In genomic region chr5:60325870-60326269, GRCh38 we compare ENCODE assay signal across 38 cellular contexts.
"Had no signal": no experiment of that assay in that cellular context is flagged by ENCODE, and none has a peak within 500 bp of the region (broad histone marks: within the 10 kb centered on the region; RNA-seq: fewer than 3 reads in every experiment).

No MANE protein-coding gene starts in this region.

- H3K27ac ChIP-seq: adrenal gland, body of pancreas, brain microvascular endothelial cell, breast epithelium, cardiac muscle cell had no signal

- H3K4me1 Mint-ChIP-seq: activated naive CD4-positive, alpha-beta T cell treated with anti-CD3 and anti-CD28 coated beads, Interleukin-2, amount 10 ng/mL, durations not matched to agents 7 days and 5 days; activated naive CD4-positive, alpha-beta T cell treated with anti-CD3 and anti-CD28 coated beads, Interleukin-2, amount 50 U/mL, for 24 hours; activated naive CD8-positive, alpha-beta T cell treated with anti-CD3 and anti-CD28 coated beads for 36 hours; activated naive CD8-positive, alpha-beta T cell treated with anti-CD3 and anti-CD28 coated beads, Interleukin-2, amount 10 ng/mL, durations not matched to agents 7 days and 5 days; activated naive CD8-positive, alpha-beta T cell treated with anti-CD3 and anti-CD28 coated beads, Interleukin-2, amount 50 U/mL, for 24 hours; activated T-helper 17 cell treated with anti-CD3 and anti-CD28 coated beads, Interleukin-2, amount 50 U/mL, for 72 hours; central memory CD8-positive, alpha-beta T cell had no signal

- H3K4me3 Mint-ChIP-seq: activated naive CD4-positive, alpha-beta T cell treated with anti-CD3 and anti-CD28 coated beads for 36 hours; activated naive CD4-positive, alpha-beta T cell treated with anti-CD3 and anti-CD28 coated beads, Interleukin-2, amount 10 ng/mL, durations not matched to agents 7 days and 5 days; activated naive CD4-positive, alpha-beta T cell treated with anti-CD3 and anti-CD28 coated beads, Interleukin-2, amount 50 U/mL, for 24 hours; activated naive CD8-positive, alpha-beta T cell; activated naive CD8-positive, alpha-beta T cell treated with anti-CD3 and anti-CD28 coated beads for 36 hours; activated naive CD8-positive, alpha-beta T cell treated with anti-CD3 and anti-CD28 coated beads, Interleukin-2, amount 10 ng/mL, durations not matched to agents 7 days and 5 days; activated naive CD8-positive, alpha-beta T cell treated with anti-CD3 and anti-CD28 coated beads, Interleukin-2, amount 50 U/mL, for 24 hours; activated T-cell treated with anti-CD3 and anti-CD28 coated beads, Interleukin-2, amount 50 U/mL, for 24 hours; activated T-cell treated with anti-CD3 and anti-CD28 coated beads, Interleukin-2, amount 50 U/mL, for 4 hours; activated T-cell treated with anti-CD3 and anti-CD28 coated beads, Interleukin-2, amount 50 U/mL, for 72 hours; activated T-helper 1 cell treated with anti-CD3 and anti-CD28 coated beads, Interleukin-12 subunit alpha, Interleukin-12 subunit beta, Interleukin-2, Interleukin-4 antibody, amounts not matched to agents 30 ng/mL and 10 ng/mL and 1 ng/mL, durations not matched to agents 14 hours and 24 hours and 36 hours; activated T-helper 17 cell treated with anti-CD3 and anti-CD28 coated beads, Interleukin-2, amount 50 U/mL, for 72 hours; brain; central memory CD8-positive, alpha-beta T cell had no signal

- H3K9me3 ChIP-seq: adrenal gland, ascending aorta, body of pancreas, breast epithelium had no signal

- H3K27me3 Mint-ChIP-seq: activated naive CD4-positive, alpha-beta T cell treated with anti-CD3 and anti-CD28 coated beads, Interleukin-2, amount 10 ng/mL, durations not matched to agents 7 days and 5 days; activated naive CD4-positive, alpha-beta T cell treated with anti-CD3 and anti-CD28 coated beads, Interleukin-2, amount 50 U/mL, for 24 hours; activated naive CD8-positive, alpha-beta T cell; activated naive CD8-positive, alpha-beta T cell treated with anti-CD3 and anti-CD28 coated beads for 36 hours; activated naive CD8-positive, alpha-beta T cell treated with anti-CD3 and anti-CD28 coated beads, Interleukin-2, amount 10 ng/mL, durations not matched to agents 7 days and 5 days; activated naive CD8-positive, alpha-beta T cell treated with anti-CD3 and anti-CD28 coated beads, Interleukin-2, amount 50 U/mL, for 24 hours; activated T-cell treated with anti-CD3 and anti-CD28 coated beads, Interleukin-2, amount 50 U/mL, for 24 hours; activated T-helper 17 cell treated with anti-CD3 and anti-CD28 coated beads, Interleukin-2, amount 50 U/mL, for 72 hours; central memory CD8-positive, alpha-beta T cell had no signal

- DNase-seq: activated effector memory CD4-positive, alpha-beta T cell treated with anti-CD3 and anti-CD28 coated beads, Interleukin-2, amount 50 U/mL, for 16 hours; activated effector memory CD4-positive, alpha-beta T cell treated with Interleukin-2 at 50 U/mL for 16 hours; activated gamma-delta T cell; activated gamma-delta T cell treated with Interleukin-2 at 50 U/mL for 16 hours; activated naive CD4-positive, alpha-beta T cell; activated naive CD4-positive, alpha-beta T cell treated with anti-CD3 and anti-CD28 coated beads for 36 hours; activated naive CD4-positive, alpha-beta T cell treated with anti-CD3 and anti-CD28 coated beads, Interleukin-2, amount 10 ng/mL, durations not matched to agents 7 days and 5 days; activated naive CD4-positive, alpha-beta T cell treated with anti-CD3 and anti-CD28 coated beads, Interleukin-2, amount 50 U/mL, for 16 hours; activated naive CD4-positive, alpha-beta T cell treated with Interleukin-2 at 50 U/mL for 16 hours; activated naive CD8-positive, alpha-beta T cell treated with anti-CD3 and anti-CD28 coated beads for 36 hours; activated naive CD8-positive, alpha-beta T cell treated with anti-CD3 and anti-CD28 coated beads, Interleukin-2, amount 10 ng/mL, durations not matched to agents 7 days and 5 days; activated naive CD8-positive, alpha-beta T cell treated with anti-CD3 and anti-CD28 coated beads, Interleukin-2, amount 50 U/mL, for 24 hours; activated T-cell treated with anti-CD3 and anti-CD28 coated beads, Interleukin-2, amount 50 U/mL, for 1 hour; activated T-cell treated with anti-CD3 and anti-CD28 coated beads, Interleukin-2, amount 50 U/mL, for 24 hours; activated T-cell treated with anti-CD3 and anti-CD28 coated beads, Interleukin-2, amount 50 U/mL, for 4 hours; activated T-cell treated with anti-CD3 and anti-CD28 coated beads, Interleukin-2, amount 50 U/mL, for 48 hours; activated T-cell treated with anti-CD3 and anti-CD28 coated beads, Interleukin-2, amount 50 U/mL, for 72 hours; adrenal gland; amniotic stem cell; amygdala; anterior cingulate cortex; aorta; body of pancreas; brain microvascular endothelial cell; caudate nucleus; central memory CD4-positive, alpha-beta T cell; cerebellar nuclear complex had no signal

- H3K4me3 ChIP-seq: adrenal gland, ascending aorta, body of pancreas, breast epithelium, cardiac muscle cell had no signal

- H3K36me3 ChIP-seq: adrenal gland, ascending aorta, brain microvascular endothelial cell, breast epithelium, cardiac muscle cell had no signal

- H3K27ac Mint-ChIP-seq: activated naive CD4-positive, alpha-beta T cell treated with anti-CD3 and anti-CD28 coated beads for 36 hours; activated naive CD4-positive, alpha-beta T cell treated with anti-CD3 and anti-CD28 coated beads, Interleukin-2, amount 10 ng/mL, durations not matched to agents 7 days and 5 days; activated naive CD4-positive, alpha-beta T cell treated with anti-CD3 and anti-CD28 coated beads, Interleukin-2, amount 50 U/mL, for 24 hours; activated naive CD4-positive, alpha-beta T cell treated with anti-CD3 and anti-CD28 coated beads, Interleukin-2, amount 50 U/mL, for 72 hours; activated naive CD8-positive, alpha-beta T cell; activated naive CD8-positive, alpha-beta T cell treated with anti-CD3 and anti-CD28 coated beads for 36 hours; activated naive CD8-positive, alpha-beta T cell treated with anti-CD3 and anti-CD28 coated beads, Interleukin-2, amount 10 ng/mL, durations not matched to agents 7 days and 5 days; activated naive CD8-positive, alpha-beta T cell treated with anti-CD3 and anti-CD28 coated beads, Interleukin-2, amount 50 U/mL, for 24 hours; activated T-cell treated with anti-CD3 and anti-CD28 coated beads, Interleukin-2, amount 50 U/mL, for 24 hours; activated T-cell treated with anti-CD3 and anti-CD28 coated beads, Interleukin-2, amount 50 U/mL, for 72 hours; activated T-helper 1 cell treated with anti-CD3 and anti-CD28 coated beads, Interleukin-12 subunit alpha, Interleukin-12 subunit beta, Interleukin-2, Interleukin-4 antibody, amounts not matched to agents 30 ng/mL and 10 ng/mL and 1 ng/mL, durations not matched to agents 14 hours and 24 hours and 36 hours; activated T-helper 17 cell treated with anti-CD3 and anti-CD28 coated beads, Interleukin-2, amount 50 U/mL, for 72 hours; activated T-helper 2 cell treated with anti-CD3 and anti-CD28 coated beads, Interferon-gamma antibody, Interleukin-2, Interleukin-4, amounts not matched to agents 10 μg/mL and 5 μg/mL and 100 μg/mL, durations not matched to agents 14 hours and 24 hours and 36 hours; brain had no signal

- H3K27me3 ChIP-seq: adrenal gland, ascending aorta, body of pancreas, brain microvascular endothelial cell, breast epithelium, cardiac muscle cell had no signal

- H3K4me1 ChIP-seq: adrenal gland, body of pancreas, breast epithelium had no signal

- ATAC-seq: activated naive CD4-positive, alpha-beta T cell treated with anti-CD3 and anti-CD28 coated beads, Interleukin-2, amount 50 U/mL, for 72 hours; activated naive CD8-positive, alpha-beta T cell treated with anti-CD3 and anti-CD28 coated beads, Interleukin-2, amount 50 U/mL, for 24 hours; activated T-cell treated with anti-CD3 and anti-CD28 coated beads, Interleukin-2, amount 50 U/mL, for 4 hours; activated T-cell treated with anti-CD3 and anti-CD28 coated beads, Interleukin-2, amount 50 U/mL, for 72 hours; activated T-helper 17 cell treated with anti-CD3 and anti-CD28 coated beads, Interleukin-2, amount 50 U/mL, for 72 hours; body of pancreas had no signal
